ENCODE assay signal across 9 cellular contexts in the genomic region with DNA sequence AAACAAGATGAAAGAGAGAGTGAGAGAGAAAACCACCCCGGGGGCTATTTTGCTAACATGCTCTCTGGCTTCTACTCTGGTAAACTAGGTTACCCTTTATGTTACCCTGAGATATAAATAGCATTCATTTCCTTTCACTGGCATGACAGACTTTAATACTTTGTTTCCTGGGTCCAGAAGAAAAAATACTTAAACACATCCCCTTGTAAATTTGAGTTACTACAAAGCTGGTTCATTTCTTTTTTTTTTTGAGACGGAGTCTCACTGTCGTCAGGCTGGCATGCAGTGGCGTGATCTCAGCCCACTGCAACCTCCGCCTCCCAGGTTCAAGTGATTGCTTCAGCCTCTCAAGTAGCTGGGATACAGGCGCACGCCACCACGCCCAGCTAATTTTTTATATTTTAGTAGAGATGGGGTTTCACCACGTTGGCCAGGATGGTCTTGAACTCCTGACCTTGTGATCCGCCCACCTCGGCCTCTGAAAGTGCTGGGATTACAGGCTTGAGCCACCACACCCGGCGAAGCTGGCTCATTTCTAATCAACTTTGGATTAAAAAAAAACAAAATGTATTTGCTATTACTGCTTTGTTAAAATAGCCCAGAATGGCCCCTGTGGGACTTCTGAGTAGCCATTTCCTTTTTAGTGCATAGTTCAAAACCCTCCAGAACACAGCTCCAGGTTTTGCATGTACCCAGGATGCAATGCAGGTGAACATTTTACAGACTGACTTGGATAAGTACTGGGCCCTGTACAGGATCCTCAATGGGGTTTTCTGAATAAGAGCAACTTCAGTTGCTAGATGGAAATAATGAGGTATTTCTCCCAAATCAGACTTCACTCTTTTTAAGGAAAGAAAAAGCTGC. TPM values are rescaled to one million over a fixed set of nuclear protein-coding genes. Genes with fewer than 3 reads are reported as not detected.
A peak's percentile ranks its signal among the peaks of the same experiment; 100 is the strongest.
DNase-seq lines count a peak whose midpoint lies in the region; ATAC-seq lines count a peak whose summit lies in the region.
"Had no signal": no experiment of that assay in that cellular context is flagged by ENCODE, and none has a peak within 500 bp of the region (broad histone marks: within the 10 kb centered on the region; RNA-seq: fewer than 3 reads in every experiment).

No MANE protein-coding gene starts in this region.

- no peaks in the 10 kb centered on the region for H3K9me3 ChIP-seq in CD4-positive, alpha-beta memory T cell (ENCODE audit: control insufficient read depth in 1 of 2, low read length in 2 of 2)
- no peaks in the 10 kb centered on the region for H3K9me3 ChIP-seq in iPS-15b (ENCODE audit: control insufficient read depth, insufficient read depth, low read length)

- H3K27ac Mint-ChIP-seq in CD4-positive, alpha-beta memory T cell, result peak overlapping the region; percentile 9 to 88 (median 75)

- peak overlapping the region; percentile 12 to 74 (median 56) for H3K4me3 Mint-ChIP-seq in CD4-positive, alpha-beta memory T cell

- peaks cover 5 to 13% of the 10 kb centered on the region in 2 donors for H3K36me3 Mint-ChIP-seq in CD4-positive, alpha-beta memory T cell

- H3K9ac ChIP-seq in iPS-15b (ENCODE audit: low read depth, low read length), result peak overlapping the region; percentile 50

- H3K36me3 ChIP-seq in CD4-positive, alpha-beta memory T cell (ENCODE audit: insufficient read depth, low read length), result no peaks in the 10 kb centered on the region
- no peaks in the 10 kb centered on the region for H3K36me3 ChIP-seq in iPS-15b (ENCODE audit: control insufficient read depth, insufficient read depth, low read length)

- H3K4me3 ChIP-seq in CD4-positive, alpha-beta memory T cell (ENCODE audit: low read length in 2 of 2), result no peak overlapping the region
- no peak overlapping the region for H3K4me3 ChIP-seq in iPS-15b (ENCODE audit: low read depth, low read length)

- ATAC-seq in GM19025 (IDR thresholded peaks at IDR 0.05; ENCODE audit: low read depth, unreplicated experiment), result peak; percentile 50

- H3K9me3 Mint-ChIP-seq in CD4-positive, alpha-beta memory T cell, result no peaks in the 10 kb centered on the region

- H3K27ac ChIP-seq in CD4-positive, alpha-beta memory T cell (ENCODE audit: low read depth, low read length), result no peak overlapping the region

- no peaks in the 10 kb centered on the region for H3K27me3 Mint-ChIP-seq in CD4-positive, alpha-beta memory T cell

- peaks cover 46% of the 10 kb centered on the region for H3K4me1 ChIP-seq in CD4-positive, alpha-beta memory T cell (ENCODE audit: insufficient read depth, low read length)
- peaks cover 8% of the 10 kb centered on the region for H3K4me1 ChIP-seq in iPS-15b (ENCODE audit: control insufficient read depth, insufficient read depth, low read length)

- H3K4me1 Mint-ChIP-seq in CD4-positive, alpha-beta memory T cell, result peaks cover 35 to 57% (median 45%) of the 10 kb centered on the region in 4 donors

- POLR2A ChIA-PET in CD4-positive, alpha-beta memory T cell (lab: Charles Lee; ENCODE audit: partially characterized antibody), result interaction anchor here (0.8 to 0.9 kb wide), 2 partner anchors 87 to 141 kb away, joined by 3 to 4 read pairs; no protein-coding TSS in a partner anchor

- DNase-seq in CD4-positive, alpha-beta memory T cell, result peak in 2 of 5 donors; percentile 11
- peak; percentile 54 for DNase-seq in M059J (ENCODE audit: low read depth)
- no peak for DNase-seq in DMS79 treated with DMSO at 0.1 percent for 48 hours (lab: John Stamatoyannopoulos, UW)
- DNase-seq in RKO (ENCODE audit: low spot score), result no peak
- no peak for DNase-seq in NCI-H345 treated with DMSO at 0.1 percent for 48 hours (lab: John Stamatoyannopoulos, UW; ENCODE audit: unreplicated experiment)
- DNase-seq in NCI-H748 (lab: John Stamatoyannopoulos, UW; ENCODE audit: unreplicated experiment), result no peak
- DNase-seq: NCI-H82 had no signal

- CTCF ChIA-PET in CD4-positive, alpha-beta memory T cell (lab: Charles Lee; ENCODE audit: partially characterized antibody), result interaction anchor here (0.6 to 1.7 kb wide), 3 partner anchors 12 to 66 kb away, joined by 3 to 7 read pairs (median 3); a partner anchor contains a TSS

- H3K27me3 ChIP-seq in CD4-positive, alpha-beta memory T cell (ENCODE audit: insufficient read depth, low read length), result no peaks in the 10 kb centered on the region
- H3K27me3 ChIP-seq in iPS-15b (ENCODE audit: control insufficient read depth, insufficient read depth, low read length), result no peaks in the 10 kb centered on the region

- intact Hi-C loops in CD4-positive, alpha-beta memory T cell (cut with micrococcal nuclease), result no loop called here

RNA-seq across cellular contexts. Expression of a gene that starts 20.6 kb away (rescaled TPM):
- total RNA-seq in CD4-positive, alpha-beta memory T cell, result 10 to 100 TPM; 31.4 to 35.7 TPM
- polyA plus RNA-seq in CD4-positive, alpha-beta memory T cell, result 10 to 100 TPM in 1 of 2 donors, 1 to 10 TPM in 1; 8.9 to 21.0 TPM
- total RNA-seq in M059J (2014; rRNA removed; shearing (Covaris generic)), result 6.3 and 8.5 TPM in 2 replicates
